19 cellular contexts compared by ENCODE assay signal in the genomic region with DNA sequence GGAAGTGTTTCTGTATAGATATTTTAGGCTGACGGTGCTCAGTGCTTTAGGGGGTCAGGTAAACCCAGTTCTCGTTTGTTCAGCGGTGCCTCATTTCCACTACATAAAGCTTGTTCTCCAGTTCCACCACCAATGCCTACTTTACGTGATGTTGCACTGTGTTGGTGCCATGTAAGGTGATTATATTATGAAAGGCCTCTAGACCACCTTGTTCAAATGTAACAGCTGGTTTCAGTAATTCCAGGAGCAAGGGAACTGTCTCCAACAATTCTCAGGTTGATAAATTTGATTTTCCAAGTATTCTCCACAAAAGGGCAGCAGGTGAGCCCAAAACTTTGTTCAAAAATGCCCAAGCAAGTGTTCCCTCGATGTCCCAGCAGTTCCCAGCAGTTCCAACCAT.
"Had no signal": no experiment of that assay in that cellular context is flagged by ENCODE, and none has a peak within 500 bp of the region (broad histone marks: within the 10 kb centered on the region; RNA-seq: fewer than 3 reads in every experiment).

No MANE protein-coding gene starts in this region.

- H3K4me3 ChIP-seq: adrenal gland, body of pancreas, esophagus squamous epithelium, gastroesophageal sphincter had no signal

- H3K9me3 Mint-ChIP-seq: activated B cell treated with CpG ODN at 0.5 μM for 24 hours; activated CD4-positive, alpha-beta memory T cell treated with anti-CD3 and anti-CD28 coated beads, Interleukin-2, amount 10 ng/mL, durations not matched to agents 7 days and 5 days; activated CD4-positive, alpha-beta T cell treated with anti-CD3 and anti-CD28 coated beads, Interleukin-2, amount 10 ng/mL, durations not matched to agents 7 days and 5 days; activated naive CD4-positive, alpha-beta T cell treated with anti-CD3 and anti-CD28 coated beads for 36 hours; activated naive CD4-positive, alpha-beta T cell treated with anti-CD3 and anti-CD28 coated beads, Interleukin-2, amount 50 U/mL, for 24 hours; activated naive CD8-positive, alpha-beta T cell treated with anti-CD3 and anti-CD28 coated beads for 36 hours; activated naive CD8-positive, alpha-beta T cell treated with anti-CD3 and anti-CD28 coated beads, Interleukin-2, amount 50 U/mL, for 24 hours; activated T-helper 1 cell treated with anti-CD3 and anti-CD28 coated beads, Interleukin-12 subunit alpha, Interleukin-12 subunit beta, Interleukin-2, Interleukin-4 antibody, amounts not matched to agents 30 ng/mL and 10 ng/mL and 1 ng/mL, durations not matched to agents 14 hours and 24 hours and 36 hours; activated T-helper 2 cell treated with anti-CD3 and anti-CD28 coated beads, Interferon-gamma antibody, Interleukin-2, Interleukin-4, amounts not matched to agents 10 μg/mL and 5 μg/mL and 100 μg/mL, durations not matched to agents 14 hours and 24 hours and 36 hours; effector memory CD8-positive, alpha-beta T cell; T-helper 2 cell treated with Interferon-gamma antibody and Interleukin-4, amounts not matched to agents 5 μg/mL and 100 μg/mL, for 36 hours had no signal

- H3K27ac Mint-ChIP-seq: activated B cell treated with CpG ODN at 0.5 μM for 24 hours; activated CD4-positive, alpha-beta memory T cell treated with anti-CD3 and anti-CD28 coated beads, Interleukin-2, amount 10 ng/mL, durations not matched to agents 7 days and 5 days; activated CD4-positive, alpha-beta T cell treated with anti-CD3 and anti-CD28 coated beads, Interleukin-2, amount 10 ng/mL, durations not matched to agents 7 days and 5 days; activated naive CD4-positive, alpha-beta T cell treated with anti-CD3 and anti-CD28 coated beads for 36 hours; activated naive CD4-positive, alpha-beta T cell treated with anti-CD3 and anti-CD28 coated beads, Interleukin-2, amount 50 U/mL, for 24 hours; activated naive CD8-positive, alpha-beta T cell treated with anti-CD3 and anti-CD28 coated beads for 36 hours; activated naive CD8-positive, alpha-beta T cell treated with anti-CD3 and anti-CD28 coated beads, Interleukin-2, amount 50 U/mL, for 24 hours; activated T-helper 1 cell treated with anti-CD3 and anti-CD28 coated beads, Interleukin-12 subunit alpha, Interleukin-12 subunit beta, Interleukin-2, Interleukin-4 antibody, amounts not matched to agents 30 ng/mL and 10 ng/mL and 1 ng/mL, durations not matched to agents 14 hours and 24 hours and 36 hours; activated T-helper 2 cell treated with anti-CD3 and anti-CD28 coated beads, Interferon-gamma antibody, Interleukin-2, Interleukin-4, amounts not matched to agents 10 μg/mL and 5 μg/mL and 100 μg/mL, durations not matched to agents 14 hours and 24 hours and 36 hours; effector memory CD8-positive, alpha-beta T cell; T-helper 17 cell; T-helper 2 cell treated with Interferon-gamma antibody and Interleukin-4, amounts not matched to agents 5 μg/mL and 100 μg/mL, for 36 hours had no signal

- H3K27me3 ChIP-seq: body of pancreas had no signal

- H3K36me3 Mint-ChIP-seq: activated naive CD4-positive, alpha-beta T cell treated with anti-CD3 and anti-CD28 coated beads, Interleukin-2, amount 50 U/mL, for 24 hours; activated naive CD8-positive, alpha-beta T cell treated with anti-CD3 and anti-CD28 coated beads for 36 hours had no signal

- H3K4me3 Mint-ChIP-seq: activated B cell treated with CpG ODN at 0.5 μM for 24 hours; activated CD4-positive, alpha-beta memory T cell treated with anti-CD3 and anti-CD28 coated beads, Interleukin-2, amount 10 ng/mL, durations not matched to agents 7 days and 5 days; activated CD4-positive, alpha-beta T cell treated with anti-CD3 and anti-CD28 coated beads, Interleukin-2, amount 10 ng/mL, durations not matched to agents 7 days and 5 days; activated naive CD4-positive, alpha-beta T cell treated with anti-CD3 and anti-CD28 coated beads for 36 hours; activated naive CD4-positive, alpha-beta T cell treated with anti-CD3 and anti-CD28 coated beads, Interleukin-2, amount 50 U/mL, for 24 hours; activated naive CD8-positive, alpha-beta T cell treated with anti-CD3 and anti-CD28 coated beads for 36 hours; activated naive CD8-positive, alpha-beta T cell treated with anti-CD3 and anti-CD28 coated beads, Interleukin-2, amount 50 U/mL, for 24 hours; activated T-helper 1 cell treated with anti-CD3 and anti-CD28 coated beads, Interleukin-12 subunit alpha, Interleukin-12 subunit beta, Interleukin-2, Interleukin-4 antibody, amounts not matched to agents 30 ng/mL and 10 ng/mL and 1 ng/mL, durations not matched to agents 14 hours and 24 hours and 36 hours; effector memory CD8-positive, alpha-beta T cell; T-helper 17 cell; T-helper 2 cell treated with Interferon-gamma antibody and Interleukin-4, amounts not matched to agents 5 μg/mL and 100 μg/mL, for 36 hours had no signal

- H3K4me1 ChIP-seq: adrenal gland, body of pancreas, gastroesophageal sphincter had no signal

- H3K4me1 Mint-ChIP-seq: activated B cell treated with CpG ODN at 0.5 μM for 24 hours; activated naive CD8-positive, alpha-beta T cell treated with anti-CD3 and anti-CD28 coated beads, Interleukin-2, amount 50 U/mL, for 24 hours had no signal

- H3K9me3 ChIP-seq: adrenal gland, body of pancreas, esophagus squamous epithelium, gastroesophageal sphincter had no signal

- DNase-seq: cortex of kidney had no signal

- H3K36me3 ChIP-seq: adrenal gland, esophagus squamous epithelium, gastroesophageal sphincter, WERI-Rb-1 had no signal

- H3K27ac ChIP-seq: adrenal gland, body of pancreas, epithelial cell of prostate, esophagus squamous epithelium, gastroesophageal sphincter, WERI-Rb-1 had no signal

- H3K27me3 Mint-ChIP-seq: activated naive CD4-positive, alpha-beta T cell treated with anti-CD3 and anti-CD28 coated beads, Interleukin-2, amount 50 U/mL, for 24 hours had no signal
